ENCODE assay signal across 15 cellular contexts in genomic region chr4:20338841-20339240, GRCh38.
"Had no signal": no experiment of that assay in that cellular context is flagged by ENCODE, and none has a peak within 500 bp of the region (broad histone marks: within the 10 kb centered on the region; RNA-seq: fewer than 3 reads in every experiment).

No MANE protein-coding gene starts in this region.

- H3K4me2 ChIP-seq: hepatocyte had no signal

- H2AFZ ChIP-seq: hepatocyte had no signal

- DNase-seq: effector CD4-positive, alpha-beta T cell; endodermal cell; foreskin melanocyte; head of caudate nucleus; mesendoderm; naive B cell; posterior cingulate gyrus; spleen; stimulated activated CD4-positive, alpha-beta T cell treated with anti-CD3 and anti-CD28 coated beads, Interleukin-15, amount 100 ng/mL, for 24 hours; stimulated activated CD4-positive, alpha-beta T cell treated with anti-CD3 and anti-CD28 coated beads, Interleukin-1b, Interleukin-23, amount 100 ng/mL, for 48 hours; stimulated activated CD4-positive, alpha-beta T cell treated with anti-CD3 and anti-CD28 coated beads, Interleukin-4, amount 100 ng/mL, for 24 hours; tibial artery; upper lobe of right lung had no signal

- H3K27ac ChIP-seq: coronary artery, hepatocyte, spleen, tibial artery, upper lobe of right lung had no signal

- H3K36me3 ChIP-seq: spleen, tibial artery, upper lobe of right lung had no signal

- H3K27me3 ChIP-seq: hepatocyte, spleen, tibial artery, upper lobe of right lung had no signal

- H3K4me3 ChIP-seq: coronary artery, hepatocyte, spleen, tibial artery, upper lobe of right lung had no signal

- H3K4me1 ChIP-seq: spleen, tibial artery, upper lobe of right lung had no signal

- H3K9me3 ChIP-seq: spleen, tibial artery, upper lobe of right lung had no signal
